Comparison of ENCODE assay signal across 20 cellular contexts in the genomic region with DNA sequence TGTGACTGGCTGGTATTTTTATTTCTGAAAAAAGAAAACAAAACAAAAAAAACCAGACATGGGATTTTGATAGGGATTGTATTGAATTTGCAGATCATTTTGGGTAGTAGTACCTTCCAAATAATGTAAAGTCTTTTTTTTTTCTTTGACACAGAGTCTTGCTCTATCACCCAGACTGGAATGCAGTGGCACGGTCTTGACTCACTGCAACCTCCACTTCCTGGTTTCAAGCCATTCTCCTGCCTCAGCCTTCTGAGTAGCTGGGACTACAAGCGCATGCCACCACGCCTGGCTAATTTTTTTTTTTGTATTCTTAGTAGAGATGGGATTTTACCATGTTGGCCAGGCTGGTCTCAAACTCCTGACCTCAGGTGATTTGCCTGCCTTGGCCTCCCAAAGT.
"Had no signal": no experiment of that assay in that cellular context is flagged by ENCODE, and none has a peak within 500 bp of the region (broad histone marks: within the 10 kb centered on the region; RNA-seq: fewer than 3 reads in every experiment).

No MANE protein-coding gene starts in this region.

- H3K27me3 Mint-ChIP-seq: progenitor cell of endocrine pancreas had no signal

- ATAC-seq: body of pancreas, left ventricle myocardium superior, right cardiac atrium, SK-N-SH treated with all-trans-retinoic acid at 6 μM for 48 hours had no signal

- DNase-seq: activated CD4-positive, alpha-beta T cell treated with anti-CD3 and anti-CD28 coated beads, Interleukin-2, amount 50 U/mL, for 48 hours; activated naive CD4-positive, alpha-beta T cell treated with Interleukin-2 at 50 U/mL for 16 hours; amygdala; body of pancreas; caudate nucleus; foreskin fibroblast; hippocampal formation; mesenchymal stem cell; nucleus accumbens; right cardiac atrium; stimulated activated CD4-positive, alpha-beta T cell treated with anti-CD3 and anti-CD28 coated beads, Interleukin-15, amount 100 ng/mL, for 24 hours; stimulated activated CD4-positive, alpha-beta T cell treated with anti-CD3 and anti-CD28 coated beads, Interleukin-4, amount 100 ng/mL, for 1 hour; stimulated activated naive CD4-positive, alpha-beta T cell treated with Interleukin-2 at 50 U/mL for 16 hours; substantia nigra; transverse colon had no signal

- H3K4me3 ChIP-seq: body of pancreas, skin epidermis, transverse colon had no signal

- H3K27ac Mint-ChIP-seq: nephron, progenitor cell of endocrine pancreas had no signal

- H3K4me3 Mint-ChIP-seq: nephron had no signal
